9 cellular contexts compared by ENCODE assay signal in genomic region chr13:40564342-40564997, GRCh38.
DNase-seq lines count a peak whose midpoint lies in the region; ATAC-seq and TF ChIP-seq lines count a peak whose summit lies in the region.
"Had no signal": no experiment of that assay in that cellular context is flagged by ENCODE, and none has a peak within 500 bp of the region (broad histone marks: within the 10 kb centered on the region; RNA-seq: fewer than 3 reads in every experiment).

No MANE protein-coding gene starts in this region.

- H3K4me1 ChIP-seq in neural progenitor cell (peaks cover 3% of the 10 kb centered on the region), mucosa of descending colon (ENCODE audit: low read depth) (peaks cover 18% of the 10 kb centered on the region)

- H3K4me1 Mint-ChIP-seq in neural progenitor cell = peaks cover 36% of the 10 kb centered on the region

- H3K36me3 ChIP-seq in neural progenitor cell (no peaks in the 10 kb centered on the region), mucosa of descending colon (ENCODE audit: low read depth) (no peaks in the 10 kb centered on the region)

- intact Hi-C loops in left colon (cut with DNase I, micrococcal nuclease) (no loop called here), mucosa of descending colon (cut with DNase I, micrococcal nuclease) (no loop called here)

- ATAC-seq in HG02759 (IDR thresholded peaks at IDR 0.05; ENCODE audit: unreplicated experiment) = peak; percentile 67
- ATAC-seq in HG03045 (IDR thresholded peaks at IDR 0.05; ENCODE audit: unreplicated experiment) = no peak
- no peak for ATAC-seq in left colon
- ATAC-seq in mucosa of descending colon = no peak
- ATAC-seq in GM21390 (IDR thresholded peaks at IDR 0.05; ENCODE audit: unreplicated experiment) = no peak

- peak overlapping the region; percentile 72 for H3K27ac Mint-ChIP-seq in neural progenitor cell

- no peaks in the 10 kb centered on the region for H3F3A ChIP-seq in neural progenitor cell (ENCODE audit: low read depth)

- peak; percentile 46 for DNase-seq in GM10248 (ENCODE audit: extremely low spot score)
- DNase-seq in dermis microvascular lymphatic vessel endothelial cell (ENCODE audit: low read depth in 2 of 2) = peak; percentile 92 to 98
- no peak for DNase-seq in neural progenitor cell (ENCODE audit: low spot score)
- DNase-seq in left colon = no peak
- no peak for DNase-seq in mucosa of descending colon
- DNase-seq: NCI-H2029 had no signal

- no peaks in the 10 kb centered on the region for H3K9me3 Mint-ChIP-seq in neural progenitor cell

- CTCF ChIA-PET in GM10248 (lab: Yijun Ruan, JAX) = interaction anchor here (1.0 to 1.7 kb wide), 9 partner anchors 9 to 120 kb away, joined by 3 to 6 read pairs (median 4); no protein-coding TSS in a partner anchor

- H3K27me3 ChIP-seq in neural progenitor cell = no peaks in the 10 kb centered on the region

- peaks cover 10% of the 10 kb centered on the region for H3K36me3 Mint-ChIP-seq in neural progenitor cell

- H3K9ac ChIP-seq in neural progenitor cell = no peak overlapping the region

- no peak overlapping the region for H2AFZ ChIP-seq in neural progenitor cell (replicated peaks)

- H3K4me3 ChIP-seq in neural progenitor cell (no peak overlapping the region), mucosa of descending colon (no peak overlapping the region)

- peaks cover 3% of the 10 kb centered on the region for H3K27me3 Mint-ChIP-seq in neural progenitor cell (ENCODE audit: insufficient read depth, low read depth)

- no peak overlapping the region for H3K4me2 ChIP-seq in neural progenitor cell

- H3K79me2 ChIP-seq in neural progenitor cell (ENCODE audit: low read depth) = peaks cover 2% of the 10 kb centered on the region

- H3K4me3 Mint-ChIP-seq in neural progenitor cell = no peak overlapping the region

- H3K27ac ChIP-seq in neural progenitor cell = no peak overlapping the region

- no peaks in the 10 kb centered on the region for H3K9me3 ChIP-seq in neural progenitor cell (ENCODE audit: low read depth)
- H3K9me3 ChIP-seq in mucosa of descending colon = no peaks in the 10 kb centered on the region

- POLR2A ChIA-PET in GM10248 (lab: Yijun Ruan, JAX) = no interaction called here

- TF ChIP-seq CTCF in GM10248 (IDR thresholded peaks at IDR 0.05; ENCODE audit: control extremely low read depth, extremely low read depth, low read depth, missing control alignments) (no peak), neural progenitor cell (IDR thresholded peaks at IDR 0.05) (no peak), mucosa of descending colon (IDR thresholded peaks at IDR 0.05) (no peak)

- no peaks in the 10 kb centered on the region for H4K20me1 ChIP-seq in neural progenitor cell (ENCODE audit: low read depth)

Comparison
In these comparisons a context has a peak if more than half of its experiments do, and no peak if none do; other contexts are left out.
1. DNase-seq: peak in GM10248 (single experiment) and dermis microvascular lymphatic vessel endothelial cell (2 of 2); none in neural progenitor cell (single experiment), left colon (0 of 2) and mucosa of descending colon (0 of 3).